Comparison of ENCODE assay signal across 8 cellular contexts in the genomic region with DNA sequence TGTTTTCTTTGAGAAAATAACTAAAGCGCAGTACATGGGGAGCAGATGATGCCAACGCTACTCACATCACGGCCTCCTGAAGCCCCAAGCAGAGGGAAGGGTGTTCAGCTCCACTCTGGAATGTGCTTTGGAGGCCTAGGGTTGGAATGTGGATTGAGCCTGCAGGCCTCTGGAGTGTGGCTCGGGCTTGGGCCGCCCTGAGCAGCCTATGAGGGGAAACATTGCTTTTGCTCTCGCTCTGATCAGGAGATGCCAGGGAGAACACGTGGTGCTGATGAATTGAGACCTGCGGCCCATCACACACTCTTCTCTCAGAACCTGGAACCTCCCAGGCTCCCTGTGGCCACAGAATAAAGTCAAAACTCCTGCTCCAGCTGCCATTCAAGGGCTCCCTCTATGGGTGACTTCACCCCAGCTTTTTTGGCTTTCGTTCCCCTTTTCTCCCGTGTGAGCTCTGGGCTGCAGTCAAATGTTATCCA. TPM values are rescaled to one million over a fixed set of nuclear protein-coding genes. Genes with fewer than 3 reads are reported as not detected.
DNase-seq lines count a peak whose midpoint lies in the region; ATAC-seq, FAIRE-seq and TF ChIP-seq lines count a peak whose summit lies in the region.
"Had no signal": no experiment of that assay in that cellular context is flagged by ENCODE, and none has a peak within 500 bp of the region (broad histone marks: within the 10 kb centered on the region; RNA-seq: fewer than 3 reads in every experiment).

No MANE protein-coding gene starts in this region.

- H3K36me3 ChIP-seq in PC-3 (ENCODE audit: low read depth, low read length): no peaks in the 10 kb centered on the region
- H3K36me3 ChIP-seq in fibroblast of lung (ENCODE audit: control insufficient read depth, insufficient read depth, low read length): no peaks in the 10 kb centered on the region
- H3K36me3 ChIP-seq: SJCRH30 had no signal

- H3K4me1 ChIP-seq in PC-3 (ENCODE audit: insufficient read depth, low read length) (peaks cover 27% of the 10 kb centered on the region), fibroblast of lung (ENCODE audit: control insufficient read depth, extremely low read depth, insufficient read depth, low read length) (peaks cover 4% of the 10 kb centered on the region)

- peak overlapping the region; percentile 58 for H3K27ac Mint-ChIP-seq in osteocyte (ENCODE audit: unreplicated experiment)

- no peak overlapping the region for H2AFZ ChIP-seq in PC-3 (ENCODE audit: low read length)
- H2AFZ ChIP-seq in fibroblast of lung (ENCODE audit: low read length): no peak overlapping the region

- no peaks in the 10 kb centered on the region for H4K20me1 ChIP-seq in PC-3 (ENCODE audit: low read length)
- no peaks in the 10 kb centered on the region for H4K20me1 ChIP-seq in fibroblast of lung (ENCODE audit: control insufficient read depth, extremely low read depth, insufficient read depth, low read length)

- no peak overlapping the region for H3K4me3 ChIP-seq in PC-3 (ENCODE audit: low read length)
- H3K4me3 ChIP-seq in fibroblast of lung (replicated peaks in 1 of 4; ENCODE audit: control extremely low read depth in 1 of 4, insufficient read depth in 1 of 4, low read depth in 3 of 4, low read length in 4 of 4): no peak overlapping the region
- H3K4me3 ChIP-seq: SJCRH30 had no signal

- peak; percentile 34 for ATAC-seq in PC-3
- no peak for ATAC-seq in GM19452 (IDR thresholded peaks at IDR 0.05; ENCODE audit: unreplicated experiment)
- no peak for ATAC-seq in HG03571 (IDR thresholded peaks at IDR 0.05; ENCODE audit: unreplicated experiment)

- H3K9ac ChIP-seq in PC-3 (ENCODE audit: low read length) (no peak overlapping the region), fibroblast of lung (ENCODE audit: insufficient read depth, low read length) (no peak overlapping the region)

- H3K4me1 Mint-ChIP-seq in osteocyte (ENCODE audit: unreplicated experiment): peaks cover 17% of the 10 kb centered on the region

- H3K4me2 ChIP-seq in PC-3 (ENCODE audit: low read length) (no peak overlapping the region), fibroblast of lung (ENCODE audit: extremely low read depth, insufficient read depth, low read length) (no peak overlapping the region)

- H3K27me3 ChIP-seq in PC-3 (ENCODE audit: low read length) (no peaks in the 10 kb centered on the region), fibroblast of lung (ENCODE audit: control insufficient read depth, insufficient read depth, low read length) (no peaks in the 10 kb centered on the region)
- H3K27me3 ChIP-seq: SJCRH30 had no signal

- H3K79me2 ChIP-seq in PC-3 (ENCODE audit: low read length) (no peaks in the 10 kb centered on the region), fibroblast of lung (ENCODE audit: control insufficient read depth, insufficient read depth, low read length) (no peaks in the 10 kb centered on the region)

- no peak for DNase-seq in GM19239 (ENCODE audit: insufficient read length, low spot score)
- peak; percentile 23 for DNase-seq in PC-3
- peak in 1 of 2 donors; percentile 30 for DNase-seq in fibroblast of lung (ENCODE audit: low read depth in 2 of 2)
- no peak for DNase-seq in osteocyte (ENCODE audit: extremely low spot score, unreplicated experiment)
- DNase-seq in RCC 7860 (ENCODE audit: low spot score): no peak

- CTCF ChIA-PET in PC-3 (lab: Charles Lee): interaction anchor here (0.5 to 0.6 kb wide), 2 partner anchors 8 to 301 kb away, joined by 3 to 9 read pairs; no protein-coding TSS in a partner anchor

- BruUV-seq in PC-3 (replicated peaks; lab: Mats Ljungman, UMichigan): no TSS peak

- H3K4me3 Mint-ChIP-seq in osteocyte (ENCODE audit: unreplicated experiment): no peak overlapping the region

- FAIRE-seq in GM19239 (lab: Jason Lieb, UNC) (peak; percentile 8), RCC 7860 (lab: Jason Lieb, UNC) (no peak)

- intact Hi-C loops in PC-3 (cut with micrococcal nuclease): no loop called here

- no peaks in the 10 kb centered on the region for H3K27me3 Mint-ChIP-seq in osteocyte (ENCODE audit: unreplicated experiment)

- POLR2A ChIA-PET in PC-3 (lab: Charles Lee; ENCODE audit: unreplicated experiment): interaction anchor here (0.6 kb wide), 1 partner anchor 66 kb away, joined by 3 read pairs; no protein-coding TSS in a partner anchor

- no peaks in the 10 kb centered on the region for H3K9me3 Mint-ChIP-seq in osteocyte (ENCODE audit: unreplicated experiment)

- TF ChIP-seq CTCF in PC-3 (conservative IDR thresholded peaks at IDR 0.05; ENCODE audit: low read depth, low read length): peak; percentile 61
- peak; percentile 55 to 70 for TF ChIP-seq CTCF in fibroblast of lung (conservative IDR thresholded peaks at IDR 0.05 in 1 of 2, IDR thresholded peaks at IDR 0.05 in 1 of 2; ENCODE audit: low read depth in 1 of 2, low read length in 2 of 2)
- peak; percentile 52 for TF ChIP-seq CTCF in osteocyte (IDR thresholded peaks at IDR 0.05)

- H3K9me3 ChIP-seq in PC-3 (ENCODE audit: low read length): no peaks in the 10 kb centered on the region
- H3K9me3 ChIP-seq in fibroblast of lung (ENCODE audit: control insufficient read depth, insufficient read depth, low read depth, low read length): no peaks in the 10 kb centered on the region
- H3K9me3 ChIP-seq: SJCRH30 had no signal

- H3K36me3 Mint-ChIP-seq in osteocyte (ENCODE audit: unreplicated experiment): no peaks in the 10 kb centered on the region

- H3F3A ChIP-seq in PC-3 (ENCODE audit: low read length, unreplicated experiment): no peaks in the 10 kb centered on the region

- no peak overlapping the region for H3K27ac ChIP-seq in PC-3 (ENCODE audit: low read length)
- H3K27ac ChIP-seq in fibroblast of lung (ENCODE audit: insufficient read depth, low read length): no peak overlapping the region
- H3K27ac ChIP-seq: SJCRH30 had no signal

- H3K9me2 ChIP-seq in PC-3 (replicated peaks; ENCODE audit: low read length): no peaks in the 10 kb centered on the region

RNA-seq across cellular contexts. Expression of a gene that starts 23.3 kb away (rescaled TPM):
- 0.47 TPM in 1 of 2 replicates, not detected in the other for total RNA-seq in PC-3 (2014; rRNA removed)
- total RNA-seq in fibroblast of lung: 0.51 and 0.66 TPM in 2 replicates
- polyA plus RNA-seq in fibroblast of lung: 0.41 and 0.43 TPM in 2 replicates
- polyA plus RNA-seq in fibroblast of lung (2012): 0.36 and 0.56 TPM in 2 replicates
- not detected in 2 replicates for polyA minus RNA-seq in fibroblast of lung (ENCODE audit: low replicate concordance)
- 0.30 TPM in 1 of 2 replicates, not detected in the other for total RNA-seq in osteocyte

RNA-seq across cellular contexts. Expression of a gene that starts 47.2 kb away (rescaled TPM):
- total RNA-seq in PC-3 (2014; rRNA removed) (not detected in 2 replicates), fibroblast of lung (not detected in 2 replicates), osteocyte (not detected in 2 replicates)
- not detected in 2 replicates for polyA plus RNA-seq in fibroblast of lung
- not detected in 2 replicates for polyA plus RNA-seq in fibroblast of lung (2012)
- 6.2 TPM in 1 of 2 replicates, not detected in the other for polyA minus RNA-seq in fibroblast of lung (ENCODE audit: low replicate concordance)
- total RNA-seq: SJCRH30 had no signal

RNA-seq across cellular contexts. Expression of a gene that starts 54.5 kb away (rescaled TPM):
- total RNA-seq in PC-3 (2014; rRNA removed) (118 and 154 TPM in 2 replicates), fibroblast of lung (98.6 and 121 TPM in 2 replicates), osteocyte (63.8 and 66.1 TPM in 2 replicates)
- polyA plus RNA-seq in fibroblast of lung: 245 and 257 TPM in 2 replicates
- 135 and 146 TPM in 2 replicates for polyA plus RNA-seq in fibroblast of lung (2012)
- 3.8 and 4.3 TPM in 2 replicates for polyA minus RNA-seq in fibroblast of lung (ENCODE audit: low replicate concordance)

RNA-seq across cellular contexts. Expression of a gene that starts 59.5 kb away (rescaled TPM):
- 1.3 and 3.9 TPM in 2 replicates for total RNA-seq in PC-3 (2014; rRNA removed)
- total RNA-seq in fibroblast of lung: under 0.01 and 0.26 TPM in 2 replicates
- 0.12 and 0.19 TPM in 2 replicates for polyA plus RNA-seq in fibroblast of lung
- polyA plus RNA-seq in fibroblast of lung (2012): 0.16 TPM in 1 of 2 replicates, not detected in the other
- polyA minus RNA-seq in fibroblast of lung (ENCODE audit: low replicate concordance): not detected in 2 replicates
- 0.19 and 0.24 TPM in 2 replicates for total RNA-seq in osteocyte
- total RNA-seq: SJCRH30 had no signal
